ENCODE assay signal across 8 cellular contexts in the genomic region with DNA sequence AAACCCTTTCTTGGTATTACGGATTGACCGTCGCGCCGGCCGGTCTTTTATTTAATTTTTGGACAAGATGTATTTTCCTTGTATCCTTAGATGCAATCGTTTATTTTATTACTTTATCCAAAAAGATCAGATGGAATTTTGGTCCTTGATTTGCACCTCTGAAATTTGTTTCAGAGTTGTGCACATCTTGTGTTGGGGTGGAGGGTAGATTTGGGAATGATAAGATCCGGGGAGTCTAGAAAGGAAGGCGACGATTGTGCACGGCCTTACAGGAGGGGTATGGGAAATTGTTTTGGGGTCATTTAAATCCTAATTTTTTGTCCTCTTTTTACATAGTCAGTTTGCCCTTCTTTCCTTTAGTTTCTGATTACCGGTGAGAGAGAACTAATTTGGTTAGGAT. TPM values are rescaled to one million over a fixed set of nuclear protein-coding genes. Genes with fewer than 3 reads are reported as not detected.
DNase-seq lines count a peak whose midpoint lies in the region; TF ChIP-seq lines count a peak whose summit lies in the region.

No MANE protein-coding gene starts in this region.

- H3K27me3 Mint-ChIP-seq in T-helper 2 cell treated with Interferon-gamma antibody and Interleukin-4, amounts not matched to agents 5 μg/mL and 100 μg/mL, for 36 hours (ENCODE audit: low read depth) = peaks cover 3% of the 10 kb centered on the region
- no peaks in the 10 kb centered on the region for H3K27me3 Mint-ChIP-seq in activated naive CD8-positive, alpha-beta T cell treated with anti-CD3 and anti-CD28 coated beads for 36 hours

- no peak for DNase-seq in T-helper 2 cell treated with Interferon-gamma antibody and Interleukin-4, amounts not matched to agents 5 μg/mL and 100 μg/mL, for 36 hours (ENCODE audit: low spot score)
- DNase-seq in T-helper 2 cell = no peak
- DNase-seq in activated naive CD8-positive, alpha-beta T cell treated with anti-CD3 and anti-CD28 coated beads for 36 hours = no peak
- no peak for DNase-seq in kidney epithelial cell (ENCODE audit: low read depth)
- DNase-seq in superior temporal gyrus (ENCODE audit: extremely low spot score) = peak; percentile 64
- DNase-seq in HEK293T (ENCODE audit: extremely low spot score) = no peak
- DNase-seq in NCI-H510A treated with DMSO at 0.1 percent for 48 hours (lab: John Stamatoyannopoulos, UW) = no peak
- no peak for DNase-seq in anterior cingulate cortex (lab: John Stamatoyannopoulos, UW)

- H3K36me3 ChIP-seq in kidney epithelial cell (ENCODE audit: control insufficient read depth, insufficient read depth, low read length) = no peaks in the 10 kb centered on the region

- H3K4me1 Mint-ChIP-seq in T-helper 2 cell treated with Interferon-gamma antibody and Interleukin-4, amounts not matched to agents 5 μg/mL and 100 μg/mL, for 36 hours (ENCODE audit: low read depth) = peaks cover 18% of the 10 kb centered on the region
- peaks cover 20% of the 10 kb centered on the region for H3K4me1 Mint-ChIP-seq in activated naive CD8-positive, alpha-beta T cell treated with anti-CD3 and anti-CD28 coated beads for 36 hours

- peak overlapping the region; percentile 99 for H3K4me3 Mint-ChIP-seq in T-helper 2 cell treated with Interferon-gamma antibody and Interleukin-4, amounts not matched to agents 5 μg/mL and 100 μg/mL, for 36 hours
- peak overlapping the region; percentile 98 for H3K4me3 Mint-ChIP-seq in activated naive CD8-positive, alpha-beta T cell treated with anti-CD3 and anti-CD28 coated beads for 36 hours

- CTCF ChIA-PET in HEK293T (lab: Yijun Ruan, JAX) = no interaction called here

- no peaks in the 10 kb centered on the region for H3K27me3 ChIP-seq in kidney epithelial cell (ENCODE audit: control insufficient read depth, insufficient read depth, low read length)

- H3K4me3 ChIP-seq in kidney epithelial cell (ENCODE audit: low read depth, low read length) = peak overlapping the region; percentile 94

- TF ChIP-seq CTCF in kidney epithelial cell (IDR thresholded peaks at IDR 0.05; ENCODE audit: insufficient read depth, low read length, poor library complexity, severe bottlenecking) = no peak

- H3K36me3 Mint-ChIP-seq in T-helper 2 cell treated with Interferon-gamma antibody and Interleukin-4, amounts not matched to agents 5 μg/mL and 100 μg/mL, for 36 hours (ENCODE audit: low read depth) = peaks cover 28% of the 10 kb centered on the region
- H3K36me3 Mint-ChIP-seq in activated naive CD8-positive, alpha-beta T cell treated with anti-CD3 and anti-CD28 coated beads for 36 hours = peaks cover 30% of the 10 kb centered on the region

- peak overlapping the region; percentile 98 for H3K27ac Mint-ChIP-seq in T-helper 2 cell treated with Interferon-gamma antibody and Interleukin-4, amounts not matched to agents 5 μg/mL and 100 μg/mL, for 36 hours
- H3K27ac Mint-ChIP-seq in activated naive CD8-positive, alpha-beta T cell treated with anti-CD3 and anti-CD28 coated beads for 36 hours = peak overlapping the region; percentile 92

- H3K9me3 Mint-ChIP-seq in T-helper 2 cell treated with Interferon-gamma antibody and Interleukin-4, amounts not matched to agents 5 μg/mL and 100 μg/mL, for 36 hours = no peaks in the 10 kb centered on the region
- no peaks in the 10 kb centered on the region for H3K9me3 Mint-ChIP-seq in activated naive CD8-positive, alpha-beta T cell treated with anti-CD3 and anti-CD28 coated beads for 36 hours

- POLR2A ChIA-PET in HEK293T (lab: Yijun Ruan, JAX) = no interaction called here

TF ChIP-seq in HEK293T, 16 proteins besides CTCF, POLR2A, EP300 and RAD21:
- TF ChIP-seq SUZ12 (IDR thresholded peaks at IDR 0.05) (no peak), BHLHE40 (IDR thresholded peaks at IDR 0.05; ENCODE audit: borderline replicate concordance) (no peak), SP1 (IDR thresholded peaks at IDR 0.05) (no peak), ELF4 (IDR thresholded peaks at IDR 0.05) (no peak), NFRKB (IDR thresholded peaks at IDR 0.05) (no peak), L3MBTL2 (conservative IDR thresholded peaks at IDR 0.05) (no peak), HDGF (IDR thresholded peaks at IDR 0.05; ENCODE audit: borderline replicate concordance) (no peak), ARNT (IDR thresholded peaks at IDR 0.05) (no peak)

RNA-seq across cellular contexts. Expression of a gene that starts 1.4 kb away (rescaled TPM):
- 10 to 100 TPM; 77.4 to 80.9 TPM for total RNA-seq in activated naive CD8-positive, alpha-beta T cell treated with anti-CD3 and anti-CD28 coated beads for 36 hours
- 36.2 and 52.1 TPM in 2 replicates for total RNA-seq in kidney epithelial cell
